In the genomic region with DNA sequence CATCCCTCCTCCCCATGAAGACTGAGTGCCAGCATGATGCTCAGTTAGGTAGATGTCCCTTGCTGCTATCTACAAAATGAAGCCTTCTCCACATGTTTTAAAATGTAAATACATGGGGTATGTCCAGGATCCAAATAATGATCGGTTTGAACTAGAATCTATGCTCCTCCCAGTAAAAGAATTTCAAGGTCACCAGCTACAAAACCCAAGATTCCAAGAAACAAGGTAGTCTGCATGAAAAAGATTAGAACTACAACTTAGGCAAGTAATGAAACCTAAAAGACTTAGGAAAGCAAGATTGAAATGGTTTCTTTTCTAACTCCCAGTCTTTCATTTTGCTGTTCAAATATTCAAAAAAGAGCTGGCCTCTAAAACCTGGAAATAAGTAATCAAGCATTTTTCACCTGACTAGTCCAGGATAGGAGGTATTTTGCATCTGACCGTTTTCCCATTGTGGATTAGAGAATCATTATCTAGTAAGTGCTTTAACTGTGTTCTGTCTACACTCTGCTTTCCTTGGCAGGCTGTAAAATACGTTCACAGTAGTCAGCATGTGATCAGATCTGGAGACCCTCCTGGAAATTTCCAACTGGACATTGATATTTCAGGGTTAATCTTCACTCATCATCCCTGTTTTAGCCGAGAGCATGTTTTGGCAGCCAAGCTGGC, we compare ENCODE assay signal across 37 cellular contexts. TPM values are rescaled to one million over a fixed set of nuclear protein-coding genes. Genes with fewer than 3 reads are reported as not detected.
"Had no signal": no experiment of that assay in that cellular context is flagged by ENCODE, and none has a peak within 500 bp of the region (broad histone marks: within the 10 kb centered on the region; RNA-seq: fewer than 3 reads in every experiment).

No MANE protein-coding gene starts in this region.

- H3K4me2 ChIP-seq: PC-9 had no signal

- H2AFZ ChIP-seq: PC-9 had no signal

- H3K36me3 Mint-ChIP-seq: activated CD4-positive, alpha-beta memory T cell treated with anti-CD3 and anti-CD28 coated beads for 36 hours; activated naive CD4-positive, alpha-beta T cell treated with anti-CD3 and anti-CD28 coated beads, Interleukin-2, amount 50 U/mL, for 72 hours had no signal

- H3K27ac ChIP-seq: cardiac muscle cell, PC-9, RWPE1, VCaP had no signal

- DNase-seq: activated B cell treated with CpG ODN at 0.5 μM for 24 hours; activated CD4-positive, alpha-beta memory T cell treated with anti-CD3 and anti-CD28 coated beads for 36 hours; activated CD4-positive, alpha-beta T cell treated with anti-CD3 and anti-CD28 coated beads for 4 hours; activated CD4-positive, alpha-beta T cell treated with anti-CD3 and anti-CD28 coated beads, Interleukin-2, amount 50 U/mL, for 1 hour; activated CD4-positive, CD25-positive, alpha-beta regulatory T cell treated with anti-CD3 and anti-CD28 coated beads, Interleukin-2, amount 50 U/mL, for 72 hours; activated CD8-positive, alpha-beta memory T cell treated with anti-CD3 and anti-CD28 coated beads, Interleukin-2, amount 50 U/mL, for 4 hours; activated gamma-delta T cell treated with Interleukin-2 at 50 U/mL for 16 hours; activated naive CD4-positive, alpha-beta T cell treated with anti-CD3 and anti-CD28 coated beads for 36 hours; activated naive CD8-positive, alpha-beta T cell treated with anti-CD3 and anti-CD28 coated beads, Interleukin-2, amount 50 U/mL, for 24 hours; activated T-cell treated with anti-CD3 and anti-CD28 coated beads for 4 hours; activated T-cell treated with anti-CD3 and anti-CD28 coated beads, Interleukin-2, amount 50 U/mL, for 4 hours; aorta; IMR-90; Karpas-422; KBM-7; MV-4-11; NCI-H1092; NCI-H1436 treated with DMSO at 0.1 percent for 48 hours; NCI-H1694 treated with DMSO at 0.1 percent for 48 hours; NCI-H2029; NCI-H345; NCI-H510A; NCI-H748 treated with DMSO at 0.1 percent for 48 hours; NK-92 treated with Interleukin-12 subunit alpha and Interleukin-12 subunit beta, amount 100 ng/mL, for 24 hours; PC-9; SIG-M5; SW 1271; T-helper 1 cell; T-helper 2 cell; T-helper 9 cell had no signal

- ATAC-seq: activated naive CD4-positive, alpha-beta T cell treated with anti-CD3 and anti-CD28 coated beads, Interleukin-2, amount 50 U/mL, for 72 hours; activated naive CD8-positive, alpha-beta T cell treated with anti-CD3 and anti-CD28 coated beads, Interleukin-2, amount 50 U/mL, for 24 hours; activated T-cell treated with anti-CD3 and anti-CD28 coated beads, Interleukin-2, amount 50 U/mL, for 4 hours; Right ventricle myocardium inferior had no signal

- H3K27me3 ChIP-seq: cardiac muscle cell had no signal

- FAIRE-seq: RCC 7860 had no signal

- H3K9me3 Mint-ChIP-seq: activated B cell treated with CpG ODN at 0.5 μM for 24 hours; activated CD4-positive, alpha-beta memory T cell treated with anti-CD3 and anti-CD28 coated beads for 36 hours; activated naive CD4-positive, alpha-beta T cell treated with anti-CD3 and anti-CD28 coated beads for 36 hours; activated naive CD4-positive, alpha-beta T cell treated with anti-CD3 and anti-CD28 coated beads, Interleukin-2, amount 50 U/mL, for 72 hours; activated naive CD8-positive, alpha-beta T cell treated with anti-CD3 and anti-CD28 coated beads, Interleukin-2, amount 50 U/mL, for 24 hours; activated T-cell treated with anti-CD3 and anti-CD28 coated beads, Interleukin-2, amount 50 U/mL, for 4 hours; activated T-helper 1 cell treated with anti-CD3 and anti-CD28 coated beads, Interleukin-12 subunit alpha, Interleukin-12 subunit beta, Interleukin-2, Interleukin-4 antibody, amounts not matched to agents 30 ng/mL and 10 ng/mL and 1 ng/mL, durations not matched to agents 14 hours and 24 hours and 36 hours had no signal

- H3K4me3 ChIP-seq: cardiac muscle cell, PC-9 had no signal

- H3K27ac Mint-ChIP-seq: activated B cell treated with CpG ODN at 0.5 μM for 24 hours; activated CD4-positive, alpha-beta memory T cell treated with anti-CD3 and anti-CD28 coated beads for 36 hours; activated naive CD4-positive, alpha-beta T cell treated with anti-CD3 and anti-CD28 coated beads for 36 hours; activated naive CD4-positive, alpha-beta T cell treated with anti-CD3 and anti-CD28 coated beads, Interleukin-2, amount 50 U/mL, for 72 hours; activated naive CD8-positive, alpha-beta T cell treated with anti-CD3 and anti-CD28 coated beads, Interleukin-2, amount 50 U/mL, for 24 hours; activated T-helper 1 cell treated with anti-CD3 and anti-CD28 coated beads, Interleukin-12 subunit alpha, Interleukin-12 subunit beta, Interleukin-2, Interleukin-4 antibody, amounts not matched to agents 30 ng/mL and 10 ng/mL and 1 ng/mL, durations not matched to agents 14 hours and 24 hours and 36 hours had no signal

- H3K27me3 Mint-ChIP-seq: activated B cell treated with CpG ODN at 0.5 μM for 24 hours; activated CD4-positive, alpha-beta memory T cell treated with anti-CD3 and anti-CD28 coated beads for 36 hours; activated naive CD8-positive, alpha-beta T cell treated with anti-CD3 and anti-CD28 coated beads, Interleukin-2, amount 50 U/mL, for 24 hours had no signal

- H3K4me3 Mint-ChIP-seq: activated B cell treated with CpG ODN at 0.5 μM for 24 hours; activated CD4-positive, alpha-beta memory T cell treated with anti-CD3 and anti-CD28 coated beads for 36 hours; activated naive CD4-positive, alpha-beta T cell treated with anti-CD3 and anti-CD28 coated beads for 36 hours; activated naive CD8-positive, alpha-beta T cell treated with anti-CD3 and anti-CD28 coated beads, Interleukin-2, amount 50 U/mL, for 24 hours; activated T-cell treated with anti-CD3 and anti-CD28 coated beads, Interleukin-2, amount 50 U/mL, for 4 hours; activated T-helper 1 cell treated with anti-CD3 and anti-CD28 coated beads, Interleukin-12 subunit alpha, Interleukin-12 subunit beta, Interleukin-2, Interleukin-4 antibody, amounts not matched to agents 30 ng/mL and 10 ng/mL and 1 ng/mL, durations not matched to agents 14 hours and 24 hours and 36 hours had no signal

- H3K4me1 Mint-ChIP-seq: activated B cell treated with CpG ODN at 0.5 μM for 24 hours; activated naive CD8-positive, alpha-beta T cell treated with anti-CD3 and anti-CD28 coated beads, Interleukin-2, amount 50 U/mL, for 24 hours had no signal

RNA-seq across cellular contexts. Expression of a gene that starts 57.4 kb away (rescaled TPM):
- total RNA-seq: activated B cell treated with CpG ODN at 0.5 μM for 24 hours; activated CD4-positive, alpha-beta memory T cell treated with anti-CD3 and anti-CD28 coated beads for 36 hours; activated naive CD4-positive, alpha-beta T cell treated with anti-CD3 and anti-CD28 coated beads for 36 hours; activated naive CD4-positive, alpha-beta T cell treated with anti-CD3 and anti-CD28 coated beads, Interleukin-2, amount 50 U/mL, for 72 hours; activated T-helper 1 cell treated with anti-CD3 and anti-CD28 coated beads, Interleukin-12 subunit alpha, Interleukin-12 subunit beta, Interleukin-2, Interleukin-4 antibody, amounts not matched to agents 30 ng/mL and 10 ng/mL and 1 ng/mL, durations not matched to agents 14 hours and 24 hours and 36 hours had no signal
